In genomic region chr19:30927705-30928104, GRCh38 we compare ENCODE assay signal across 3 cellular contexts.
"Had no signal": no experiment of that assay in that cellular context is flagged by ENCODE, and none has a peak within 500 bp of the region (broad histone marks: within the 10 kb centered on the region; RNA-seq: fewer than 3 reads in every experiment).

No MANE protein-coding gene starts in this region.

- DNase-seq: GDM1, GF-D8 had no signal

- H3K4me3 ChIP-seq: GM12878 had no signal
